In the genomic region with DNA sequence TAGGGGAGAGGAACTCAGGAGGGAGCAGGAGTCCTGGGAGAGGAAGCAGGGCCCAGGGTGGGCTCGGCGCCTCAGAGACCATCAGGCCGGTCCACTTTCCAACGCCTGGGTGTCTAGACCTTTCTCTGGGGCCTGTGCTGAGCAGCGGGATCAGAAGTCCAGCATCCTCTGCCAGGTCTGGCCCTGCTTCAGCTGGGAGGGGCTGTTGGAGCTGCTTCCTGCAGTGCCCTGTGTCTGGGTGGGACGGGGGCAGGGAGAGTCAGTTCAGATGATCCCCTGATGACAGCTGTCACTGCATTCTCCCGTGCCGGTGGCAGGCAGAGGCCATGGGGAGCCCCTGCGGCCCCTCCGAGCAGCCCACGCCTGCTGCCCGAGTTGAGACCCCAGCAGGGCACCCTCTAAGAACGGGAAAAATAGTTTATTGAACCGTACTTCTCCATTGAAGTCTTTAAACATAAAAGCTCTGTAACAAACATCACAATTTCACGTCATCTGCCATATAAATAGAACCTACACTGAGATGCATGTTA, we compare ENCODE assay signal across 13 cellular contexts. TPM values are rescaled to one million over a fixed set of nuclear protein-coding genes. Genes with fewer than 3 reads are reported as not detected.
A peak's percentile ranks its signal among the peaks of the same experiment; 100 is the strongest.
DNase-seq lines count a peak whose midpoint lies in the region; TF ChIP-seq lines count a peak whose summit lies in the region.
"Had no signal": no experiment of that assay in that cellular context is flagged by ENCODE, and none has a peak within 500 bp of the region (broad histone marks: within the 10 kb centered on the region; RNA-seq: fewer than 3 reads in every experiment).

No MANE protein-coding gene starts in this region.

- H3K4me3 Mint-ChIP-seq in glutamatergic neuron (ENCODE audit: unreplicated experiment), result no peak overlapping the region
- H3K4me3 Mint-ChIP-seq: activated naive CD4-positive, alpha-beta T cell treated with anti-CD3 and anti-CD28 coated beads, Interleukin-2, amount 50 U/mL, for 24 hours; CD4-positive, CD25-positive, alpha-beta regulatory T cell; natural killer cell treated with Interleukin-12 subunit alpha and Interleukin-12 subunit beta and Interleukin-15 and Interleukin-18, amount 100 ng/mL, for 72 hours; stimulated activated naive CD8-positive, alpha-beta T cell treated with anti-CD3 and anti-CD28 coated beads, Interleukin-15, Interleukin-2, amounts not matched to agents 100 ng/mL and 50 ng/mL, for 24 hours had no signal

- H3K27ac Mint-ChIP-seq in glutamatergic neuron (ENCODE audit: unreplicated experiment), result no peak overlapping the region
- H3K27ac Mint-ChIP-seq: activated naive CD4-positive, alpha-beta T cell treated with anti-CD3 and anti-CD28 coated beads, Interleukin-2, amount 50 U/mL, for 24 hours; CD4-positive, CD25-positive, alpha-beta regulatory T cell; natural killer cell treated with Interleukin-12 subunit alpha and Interleukin-12 subunit beta and Interleukin-15 and Interleukin-18, amount 100 ng/mL, for 72 hours; stimulated activated naive CD8-positive, alpha-beta T cell treated with anti-CD3 and anti-CD28 coated beads, Interleukin-15, Interleukin-2, amounts not matched to agents 100 ng/mL and 50 ng/mL, for 24 hours had no signal

- no peak for TF ChIP-seq CTCF in MM.1S (IDR thresholded peaks at IDR 0.05; ENCODE audit: low read length)
- TF ChIP-seq CTCF in glutamatergic neuron (IDR thresholded peaks at IDR 0.05; ENCODE audit: partially characterized antibody, unreplicated experiment), result no peak
- no peak for TF ChIP-seq CTCF in osteoblast (IDR thresholded peaks at IDR 0.05; ENCODE audit: extremely low read depth, low read depth, low read length)

- 0 out of 20 replicates have a peak overlapping the region, but pooled peaks of 1 of the 10 experiments have one; percentile 2 for H3K4me3 ChIP-seq in BLaER1 treated with 17β-estradiol and CSF1 and Interleukin-3, amounts not matched to agents 10 nM and 100 nM
- H3K4me3 ChIP-seq in MM.1S (ENCODE audit: low read length), result no peak overlapping the region
- no peak overlapping the region for H3K4me3 ChIP-seq in osteoblast (ENCODE audit: insufficient read depth, low read length)
- H3K4me3 ChIP-seq in MG63, result no peak overlapping the region
- H3K4me3 ChIP-seq: ovary had no signal

- no peaks in the 10 kb centered on the region for H3K9me3 ChIP-seq in BLaER1 treated with 17β-estradiol and CSF1 and Interleukin-3, amounts not matched to agents 10 nM and 100 nM (replicated peaks in 1 of 11)
- no peaks in the 10 kb centered on the region for H3K9me3 ChIP-seq in MM.1S (replicated peaks; ENCODE audit: insufficient read depth, low read length)
- H3K9me3 ChIP-seq in osteoblast (ENCODE audit: low read depth, low read length), result no peaks in the 10 kb centered on the region
- no peaks in the 10 kb centered on the region for H3K9me3 ChIP-seq in MG63
- H3K9me3 ChIP-seq: ovary had no signal

- peaks cover 9% of the 10 kb centered on the region for H3K27me3 Mint-ChIP-seq in glutamatergic neuron (ENCODE audit: unreplicated experiment)
- H3K27me3 Mint-ChIP-seq: activated naive CD4-positive, alpha-beta T cell treated with anti-CD3 and anti-CD28 coated beads, Interleukin-2, amount 50 U/mL, for 24 hours; CD4-positive, CD25-positive, alpha-beta regulatory T cell; natural killer cell treated with Interleukin-12 subunit alpha and Interleukin-12 subunit beta and Interleukin-15 and Interleukin-18, amount 100 ng/mL, for 72 hours; stimulated activated naive CD8-positive, alpha-beta T cell treated with anti-CD3 and anti-CD28 coated beads, Interleukin-15, Interleukin-2, amounts not matched to agents 100 ng/mL and 50 ng/mL, for 24 hours had no signal

- H3K36me3 ChIP-seq in BLaER1 treated with 17β-estradiol and CSF1 and Interleukin-3, amounts not matched to agents 10 nM and 100 nM, result peaks cover 0 to 12% (median 5%) of the 10 kb centered on the region in 11 experiments; a peak in 6 of 22 replicates
- H3K36me3 ChIP-seq in MM.1S (replicated peaks; ENCODE audit: insufficient read depth, low read length) (no peaks in the 10 kb centered on the region), osteoblast (ENCODE audit: insufficient read depth, low read length) (no peaks in the 10 kb centered on the region), MG63 (no peaks in the 10 kb centered on the region)
- H3K36me3 ChIP-seq: ovary had no signal

- H4K20me1 ChIP-seq in BLaER1 treated with 17β-estradiol and CSF1 and Interleukin-3, amounts not matched to agents 10 nM and 100 nM, result peaks cover 0 to 32% (median 7%) of the 10 kb centered on the region in 11 experiments; a peak in 10 of 22 replicates
- no peaks in the 10 kb centered on the region for H4K20me1 ChIP-seq in MM.1S (ENCODE audit: insufficient read depth, low read length)
- no peaks in the 10 kb centered on the region for H4K20me1 ChIP-seq in osteoblast (ENCODE audit: insufficient read depth, low read length)

- peak overlapping the region; percentile 78 for H2AFZ ChIP-seq in MM.1S (ENCODE audit: low read length)
- H2AFZ ChIP-seq in osteoblast (ENCODE audit: low read length), result no peak overlapping the region

- H3K27ac ChIP-seq in BLaER1 treated with 17β-estradiol and CSF1 and Interleukin-3, amounts not matched to agents 10 nM and 100 nM, result peak overlapping the region in 7 of 11 experiments; percentile 5 to 50 (median 28); a peak in 8 of 22 replicates
- no peak overlapping the region for H3K27ac ChIP-seq in MM.1S (ENCODE audit: low read length)
- no peak overlapping the region for H3K27ac ChIP-seq in osteoblast (ENCODE audit: low read depth, low read length)
- H3K27ac ChIP-seq: ovary had no signal

- peaks cover 4% of the 10 kb centered on the region for H3K36me3 Mint-ChIP-seq in glutamatergic neuron (ENCODE audit: unreplicated experiment)
- H3K36me3 Mint-ChIP-seq: CD4-positive, CD25-positive, alpha-beta regulatory T cell; natural killer cell treated with Interleukin-12 subunit alpha and Interleukin-12 subunit beta and Interleukin-15 and Interleukin-18, amount 100 ng/mL, for 72 hours had no signal

- peak overlapping the region in 9 of 11 experiments; percentile 2 to 65 (median 40); a peak in 14 of 22 replicates for H3K9ac ChIP-seq in BLaER1 treated with 17β-estradiol and CSF1 and Interleukin-3, amounts not matched to agents 10 nM and 100 nM
- H3K9ac ChIP-seq in MM.1S (ENCODE audit: low read length), result no peak overlapping the region

- no peaks in the 10 kb centered on the region for H3K27me3 ChIP-seq in BLaER1 treated with 17β-estradiol and CSF1 and Interleukin-3, amounts not matched to agents 10 nM and 100 nM
- H3K27me3 ChIP-seq in MM.1S (replicated peaks; ENCODE audit: insufficient read depth, low read length) (peaks cover 2% of the 10 kb centered on the region), osteoblast (ENCODE audit: insufficient read depth, low read length) (no peaks in the 10 kb centered on the region), MG63 (no peaks in the 10 kb centered on the region)
- H3K27me3 ChIP-seq: ovary had no signal

- H3F3A ChIP-seq in MM.1S (ENCODE audit: insufficient read depth, low read length), result no peaks in the 10 kb centered on the region

- H3K4me2 ChIP-seq in BLaER1 treated with 17β-estradiol and CSF1 and Interleukin-3, amounts not matched to agents 10 nM and 100 nM, result peak overlapping the region; percentile 45 to 94 (median 78)
- H3K4me2 ChIP-seq in MM.1S (ENCODE audit: low read depth, low read length) (peak overlapping the region; percentile 49; the same call in 1 of the 2 replicates), osteoblast (ENCODE audit: insufficient read depth, low read length) (no peak overlapping the region)

- H3K4me1 ChIP-seq in BLaER1 treated with 17β-estradiol and CSF1 and Interleukin-3, amounts not matched to agents 10 nM and 100 nM, result peaks cover 24 to 87% (median 77%) of the 10 kb centered on the region in 10 experiments
- H3K4me1 ChIP-seq in MM.1S (ENCODE audit: low read length), result no peaks in the 10 kb centered on the region
- peaks cover 5% of the 10 kb centered on the region for H3K4me1 ChIP-seq in osteoblast (ENCODE audit: insufficient read depth, low read length)

- no peaks in the 10 kb centered on the region for H3K79me2 ChIP-seq in MM.1S (ENCODE audit: low read length)
- H3K79me2 ChIP-seq in osteoblast (ENCODE audit: insufficient read depth, low read length), result no peaks in the 10 kb centered on the region

- DNase-seq in MM.1S (no peak), glutamatergic neuron (peak; percentile 16), osteoblast (ENCODE audit: insufficient read length, low spot score, missing footprints) (peak; percentile 88), MG63 (no peak), kidney tubule cell (ENCODE audit: low spot score) (no peak), hippocampal formation (lab: John Stamatoyannopoulos, UW) (no peak)
- DNase-seq: NK-92 treated with Interleukin-12 subunit alpha and Interleukin-12 subunit beta, amount 100 ng/mL, for 24 hours had no signal

- no peaks in the 10 kb centered on the region for H3K9me2 ChIP-seq in MM.1S (replicated peaks; ENCODE audit: insufficient read depth, low read length)

- H3K4me1 Mint-ChIP-seq in glutamatergic neuron (ENCODE audit: low read depth, unreplicated experiment), result peaks cover 12% of the 10 kb centered on the region

- H3K9me3 Mint-ChIP-seq in glutamatergic neuron (ENCODE audit: unreplicated experiment), result peaks cover 12% of the 10 kb centered on the region
- H3K9me3 Mint-ChIP-seq: activated naive CD4-positive, alpha-beta T cell treated with anti-CD3 and anti-CD28 coated beads, Interleukin-2, amount 50 U/mL, for 24 hours; CD4-positive, CD25-positive, alpha-beta regulatory T cell; natural killer cell treated with Interleukin-12 subunit alpha and Interleukin-12 subunit beta and Interleukin-15 and Interleukin-18, amount 100 ng/mL, for 72 hours; stimulated activated naive CD8-positive, alpha-beta T cell treated with anti-CD3 and anti-CD28 coated beads, Interleukin-15, Interleukin-2, amounts not matched to agents 100 ng/mL and 50 ng/mL, for 24 hours had no signal

RNA-seq across cellular contexts. Expression of gene AP5Z1, which starts 23.3 kb away (rescaled TPM):
- total RNA-seq in glutamatergic neuron (ENCODE audit: unreplicated experiment), result 49.8 TPM
- 63.9 and 73.1 TPM in 2 replicates for total RNA-seq in osteoblast
- total RNA-seq in MG63 (2014; rRNA removed; shearing (Covaris generic); ENCODE audit: low replicate concordance), result 23.0 and 38.2 TPM in 2 replicates

Comparison
In these comparisons a context has a peak if more than half of its experiments do, and no peak if none do; other contexts are left out.
1. H3K27ac ChIP-seq: peak in BLaER1 treated with 17β-estradiol and CSF1 and Interleukin-3, amounts not matched to agents 10 nM and 100 nM (7 of 11); none in MM.1S (single experiment) and osteoblast (single experiment).
2. DNase-seq: peak in glutamatergic neuron (single experiment) and osteoblast (single experiment); none in MM.1S (single experiment), MG63 (single experiment), kidney tubule cell (single experiment) and hippocampal formation (0 of 2).